Comparison of ENCODE assay signal across 1 cellular context in genomic region chr12:127355061-127355820, GRCh38.
TF ChIP-seq lines count a peak whose summit lies in the region.

No MANE protein-coding gene starts in this region.

TF ChIP-seq in SK-N-SH, 30 proteins besides CTCF, POLR2A, EP300 and RAD21:
- TF ChIP-seq, protein P1, sequence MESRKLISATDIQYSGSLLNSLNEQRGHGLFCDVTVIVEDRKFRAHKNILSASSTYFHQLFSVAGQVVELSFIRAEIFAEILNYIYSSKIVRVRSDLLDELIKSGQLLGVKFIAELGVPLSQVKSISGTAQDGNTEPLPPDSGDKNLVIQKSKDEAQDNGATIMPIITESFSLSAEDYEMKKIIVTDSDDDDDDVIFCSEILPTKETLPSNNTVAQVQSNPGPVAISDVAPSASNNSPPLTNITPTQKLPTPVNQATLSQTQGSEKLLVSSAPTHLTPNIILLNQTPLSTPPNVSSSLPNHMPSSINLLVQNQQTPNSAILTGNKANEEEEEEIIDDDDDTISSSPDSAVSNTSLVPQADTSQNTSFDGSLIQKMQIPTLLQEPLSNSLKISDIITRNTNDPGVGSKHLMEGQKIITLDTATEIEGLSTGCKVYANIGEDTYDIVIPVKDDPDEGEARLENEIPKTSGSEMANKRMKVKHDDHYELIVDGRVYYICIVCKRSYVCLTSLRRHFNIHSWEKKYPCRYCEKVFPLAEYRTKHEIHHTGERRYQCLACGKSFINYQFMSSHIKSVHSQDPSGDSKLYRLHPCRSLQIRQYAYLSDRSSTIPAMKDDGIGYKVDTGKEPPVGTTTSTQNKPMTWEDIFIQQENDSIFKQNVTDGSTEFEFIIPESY (IDR thresholded peaks at IDR 0.05; ENCODE audit: borderline replicate concordance, low read depth) = no peak
- TF ChIP-seq, protein P2, sequence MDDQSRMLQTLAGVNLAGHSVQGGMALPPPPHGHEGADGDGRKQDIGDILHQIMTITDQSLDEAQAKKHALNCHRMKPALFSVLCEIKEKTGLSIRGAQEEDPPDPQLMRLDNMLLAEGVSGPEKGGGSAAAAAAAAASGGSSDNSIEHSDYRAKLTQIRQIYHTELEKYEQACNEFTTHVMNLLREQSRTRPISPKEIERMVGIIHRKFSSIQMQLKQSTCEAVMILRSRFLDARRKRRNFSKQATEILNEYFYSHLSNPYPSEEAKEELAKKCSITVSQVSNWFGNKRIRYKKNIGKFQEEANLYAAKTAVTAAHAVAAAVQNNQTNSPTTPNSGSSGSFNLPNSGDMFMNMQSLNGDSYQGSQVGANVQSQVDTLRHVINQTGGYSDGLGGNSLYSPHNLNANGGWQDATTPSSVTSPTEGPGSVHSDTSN (IDR thresholded peaks at IDR 0.05) = no peak
- TF ChIP-seq, protein P3, sequence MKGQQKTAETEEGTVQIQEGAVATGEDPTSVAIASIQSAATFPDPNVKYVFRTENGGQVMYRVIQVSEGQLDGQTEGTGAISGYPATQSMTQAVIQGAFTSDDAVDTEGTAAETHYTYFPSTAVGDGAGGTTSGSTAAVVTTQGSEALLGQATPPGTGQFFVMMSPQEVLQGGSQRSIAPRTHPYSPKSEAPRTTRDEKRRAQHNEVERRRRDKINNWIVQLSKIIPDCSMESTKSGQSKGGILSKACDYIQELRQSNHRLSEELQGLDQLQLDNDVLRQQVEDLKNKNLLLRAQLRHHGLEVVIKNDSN (IDR thresholded peaks at IDR 0.05; ENCODE audit: borderline replicate concordance, low read depth) = no peak
- no peak for TF ChIP-seq TEAD4 (IDR thresholded peaks at IDR 0.05; ENCODE audit: borderline replicate concordance, insufficient read depth)
- TF ChIP-seq FOSL2 (IDR thresholded peaks at IDR 0.05; ENCODE audit: borderline replicate concordance, low read depth) = no peak
